ENCODE assay signal across 8 cellular contexts in genomic region chr9:101486693-101487442, GRCh38. TPM values are rescaled to one million over a fixed set of nuclear protein-coding genes. Genes with fewer than 3 reads are reported as not detected.
DNase-seq lines count a peak whose midpoint lies in the region; ATAC-seq and TF ChIP-seq lines count a peak whose summit lies in the region.

No MANE protein-coding gene starts in this region.

- H2AFZ ChIP-seq in IMR-90 (replicated peaks; ENCODE audit: low read length, poor library complexity), result peak overlapping the region; percentile 95

- peak overlapping the region; percentile 94 for H3K4ac ChIP-seq in IMR-90 (ENCODE audit: low read depth, low read length)

- no peaks in the 10 kb centered on the region for H3K27me3 ChIP-seq in IMR-90 (ENCODE audit: control insufficient read depth, insufficient read depth, low read length)
- H3K27me3 ChIP-seq in transverse colon, result peaks cover 10% of the 10 kb centered on the region

- H3K56ac ChIP-seq in IMR-90 (ENCODE audit: extremely low read depth, insufficient read depth, low read length), result peak overlapping the region; percentile 48; the same call in 1 of the 2 replicates

- CTCF ChIA-PET in IMR-90 (lab: Yijun Ruan, JAX), result interaction anchor here (1.3 to 2.4 kb wide), 4 partner anchors 9 to 28 kb away, joined by 4 to 9 read pairs (median 8); no protein-coding TSS in a partner anchor

- H2BK5ac ChIP-seq in IMR-90 (ENCODE audit: low read depth, low read length, poor library complexity, severe bottlenecking), result peak overlapping the region; percentile 52

- no peaks in the 10 kb centered on the region for H3K9me3 ChIP-seq in IMR-90 (ENCODE audit: control insufficient read depth, insufficient read depth, low read length)
- H3K9me3 ChIP-seq in mesodermal cell (ENCODE audit: control insufficient read depth, low read length), result no peaks in the 10 kb centered on the region
- H3K9me3 ChIP-seq in transverse colon, result no peaks in the 10 kb centered on the region

- H3K4me2 ChIP-seq in IMR-90 (ENCODE audit: low read depth, low read length), result peak overlapping the region; percentile 97

- peak overlapping the region; percentile 89 for H2AK9ac ChIP-seq in IMR-90 (replicated peaks; ENCODE audit: low read depth, low read length, poor library complexity)

- H3K4me3 ChIP-seq in IMR-90 (ENCODE audit: insufficient read depth, low read depth, low read length) (peak overlapping the region; percentile 80), mesodermal cell (ENCODE audit: extremely low read depth, insufficient read depth, low read length, poor library complexity, severe bottlenecking) (peak overlapping the region; percentile 60), transverse colon (peak overlapping the region; percentile 59 to 84 (median 70))

- 0 out of 2 replicates have a peak overlapping the region, but pooled peaks have one; percentile 33 for H2AK5ac ChIP-seq in IMR-90 (ENCODE audit: low read depth, low read length)

- peaks cover 0 to 14% of the 10 kb centered on the region in 2 experiments; a peak in 2 of 4 replicates for H3K79me1 ChIP-seq in IMR-90 (ENCODE audit: low read depth in 1 of 2, low read length in 2 of 2)

- H3K14ac ChIP-seq in IMR-90 (replicated peaks; ENCODE audit: low read depth, low read length), result peak overlapping the region; percentile 78

- peaks cover 1% of the 10 kb centered on the region; the same call in 1 of the 2 replicates for H3K4me1 ChIP-seq in IMR-90 (ENCODE audit: control insufficient read depth, insufficient read depth, low read length)
- no peaks in the 10 kb centered on the region for H3K4me1 ChIP-seq in mesodermal cell (ENCODE audit: control insufficient read depth, insufficient read depth, low read length, poor library complexity, severe bottlenecking)
- H3K4me1 ChIP-seq in transverse colon, result peaks cover 0 to 41% (median 12%) of the 10 kb centered on the region in 4 donors

- H3K9me1 ChIP-seq in IMR-90 (ENCODE audit: insufficient read depth, low read length), result 0 out of 2 replicates have a peak, but pooled peaks cover 2% of the 10 kb centered on the region

- H3K36me3 ChIP-seq in IMR-90 (ENCODE audit: control insufficient read depth, insufficient read depth, low read length) (no peaks in the 10 kb centered on the region), mesodermal cell (ENCODE audit: control insufficient read depth, insufficient read depth, low read length) (no peaks in the 10 kb centered on the region), transverse colon (no peaks in the 10 kb centered on the region)

- peak overlapping the region; percentile 73 for H3K9ac ChIP-seq in IMR-90 (ENCODE audit: low read depth, low read length)

- no peaks in the 10 kb centered on the region for H4K20me1 ChIP-seq in IMR-90 (ENCODE audit: insufficient read depth, low read length)

- peak; percentile 85 for ATAC-seq in IMR-90 (ENCODE audit: low read depth)
- peak; percentile 86 for ATAC-seq in esophagus mucosa
- no peak for ATAC-seq in HG02763 (IDR thresholded peaks at IDR 0.05; ENCODE audit: unreplicated experiment)

- peak overlapping the region; percentile 74 for H3K23ac ChIP-seq in IMR-90 (ENCODE audit: low read depth, low read length)

- no TSS peak for BruUV-seq in IMR-90 (replicated peaks; lab: Mats Ljungman, UMichigan)

- H4K5ac ChIP-seq in IMR-90 (ENCODE audit: low read depth, low read length), result peak overlapping the region; percentile 87

- peak overlapping the region; percentile 53; the same call in 2 of the 3 replicates for H2BK15ac ChIP-seq in IMR-90 (ENCODE audit: low read depth, low read length)

- peak overlapping the region; percentile 92 for H2BK120ac ChIP-seq in IMR-90 (ENCODE audit: low read depth, low read length)

- WGBS in IMR-90 (ENCODE audit: extremely low coverage in 2 of 2, insufficient read length in 1 of 2), 2 experiments, result 0% methylated on average over 21 of the region's 53 CpGs; no CpG with 5 or more reads in 1 of the 2 experiments
- WGBS in mesodermal cell (ENCODE audit: insufficient coverage in 2 of 2), 2 experiments, result 0 to 2% methylated on average over 38 to 39 of the region's 53 CpGs
- 5% methylated on average over 50 of the region's 53 CpGs; no CpG with 5 or more reads in 1 of the 2 donors for WGBS in transverse colon (ENCODE audit: low coverage in 1 of 2), 2 donors

- H3K18ac ChIP-seq in IMR-90 (ENCODE audit: low read depth, low read length), result peak overlapping the region; percentile 43

- peak; percentile 26; the same call in 1 of the 2 replicates for TF ChIP-seq CTCF in IMR-90 (conservative IDR thresholded peaks at IDR 0.05; ENCODE audit: low read depth, low read length)
- TF ChIP-seq CTCF in transverse colon (IDR thresholded peaks at IDR 0.05), result peak in 2 of 5 experiments; percentile 23 to 33

- TF ChIP-seq EP300 in transverse colon (IDR thresholded peaks at IDR 0.05; ENCODE audit: low read depth), result no peak

- DNase-seq in C1 segment of cervical spinal cord (lab: John Stamatoyannopoulos, UW), result peak in 13 of 14 donors; percentile 21 to 89 (median 57)
- peak; percentile 54 for DNase-seq in IMR-90
- DNase-seq in T1000 (lab: John Stamatoyannopoulos, UW), result peak; percentile 17
- peak; percentile 68 for DNase-seq in transverse colon
- no peak for DNase-seq in central memory CD4-positive, alpha-beta T cell

- H4K91ac ChIP-seq in IMR-90 (ENCODE audit: insufficient read depth, low read depth, low read length), result peak overlapping the region; percentile 84

- H3K27ac ChIP-seq in IMR-90 (ENCODE audit: insufficient read depth, low read length) (peak overlapping the region; percentile 75), mesodermal cell (ENCODE audit: low read depth, low read length, severe bottlenecking) (no peak overlapping the region), transverse colon (peak overlapping the region; percentile 90 to 95 (median 92))

- peak overlapping the region; percentile 59; the same call in 1 of the 2 replicates for H2BK20ac ChIP-seq in IMR-90 (ENCODE audit: low read depth, low read length)

- TF ChIP-seq POLR2A in IMR-90 (IDR thresholded peaks at IDR 0.05; ENCODE audit: low read depth, low read length) (0 out of 2 replicates have a peak, but pooled peaks have one; percentile 33), transverse colon (IDR thresholded peaks at IDR 0.05) (peak; percentile 62)

- no peak; the same call in 1 of the 2 replicates for TF ChIP-seq RAD21 in IMR-90 (IDR thresholded peaks at IDR 0.05; ENCODE audit: low read length)

- intact Hi-C loops in IMR-90 (cut with micrococcal nuclease), result loop anchor here (2.0 to 5.0 kb wide), 2 partner anchors 24 to 45 kb away; partner anchors contain the start of gene RNF20
- intact Hi-C loops in transverse colon (cut with DNase I; ENCODE audit: low total_unique reads), result no loop called here

- peak overlapping the region; percentile 85 to 97 for H4K8ac ChIP-seq in IMR-90 (ENCODE audit: low read depth in 2 of 2, low read length in 2 of 2)

- in situ Hi-C loops in IMR-90 (cut with MboI; ENCODE audit: low sequenced_read_pairs), result no loop called here
- in situ Hi-C loops in transverse colon (cut with MboI; ENCODE audit: low pct_ligation_motif_present in 1 of 4, low pct_unique_long_range_greater_than_20kb in 1 of 4, low sequenced_read_pairs in 3 of 4), result no loop called here

- dilution Hi-C loops in IMR-90 (cut with HindIII; ENCODE audit: low sequenced_read_pairs, unreplicated experiment), result no loop called here

- POLR2A ChIA-PET in IMR-90 (lab: Charles Lee; ENCODE audit: unreplicated experiment), result no interaction called here

TF ChIP-seq in IMR-90, 13 proteins besides CTCF, POLR2A, EP300 and RAD21:
- peak; percentile 52; the same call in 1 of the 2 replicates for TF ChIP-seq USF2 (IDR thresholded peaks at IDR 0.05; ENCODE audit: low read depth, low read length)
- no peak for TF ChIP-seq BHLHE40 (IDR thresholded peaks at IDR 0.05; ENCODE audit: low read depth, low read length)

RNA-seq across cellular contexts. Expression of gene RNF20, which starts 46.8 kb away (rescaled TPM):
- total RNA-seq in IMR-90 (2012; rRNA removed), result 21.3 and 30.8 TPM in 2 replicates
- 10.1 and 13.7 TPM in 2 replicates for polyA plus RNA-seq in IMR-90 (2012; rRNA removed)
- polyA plus RNA-seq in IMR-90 (2012; cell fraction: cytosol; rRNA removed), result 2.0 and 4.0 TPM in 2 replicates
- 1.3 and 8.6 TPM in 2 replicates for polyA plus RNA-seq in IMR-90 (2012; cell fraction: nucleus; rRNA removed; ENCODE audit: low replicate concordance)
- total RNA-seq in esophagus mucosa, result 36.9 TPM
- 26.4 TPM for polyA plus RNA-seq in mesodermal cell (2013, experiment 1 of 2)
- 25.7 TPM for polyA plus RNA-seq in mesodermal cell (2013, experiment 2 of 2)
- 10 to 100 TPM in 3 of 4 donors, 1 to 10 TPM in 1; 9.0 to 21.0 (median 13.9) TPM for total RNA-seq in transverse colon

RNA-seq across cellular contexts. Expression of gene ALDOB, which starts 51.3 kb away (rescaled TPM):
- total RNA-seq in IMR-90 (2012; rRNA removed) (not detected in 2 replicates), esophagus mucosa (0.08 TPM), transverse colon (10 to 100 TPM in 2 of 4 donors, 1 to 10 TPM in 1, not detected in 1; 1.9 to 55.0 (median 20.1) TPM)
- not detected in 2 replicates for polyA plus RNA-seq in IMR-90 (2012; rRNA removed)
- polyA plus RNA-seq in IMR-90 (2012; cell fraction: cytosol; rRNA removed), result not detected in 2 replicates
- polyA plus RNA-seq in IMR-90 (2012; cell fraction: nucleus; rRNA removed; ENCODE audit: low replicate concordance), result not detected in 2 replicates
- polyA plus RNA-seq in mesodermal cell (2013, experiment 1 of 2), result not detected
- polyA plus RNA-seq in mesodermal cell (2013, experiment 2 of 2), result not detected
